1 cellular context compared by ENCODE assay signal in the genomic region with DNA sequence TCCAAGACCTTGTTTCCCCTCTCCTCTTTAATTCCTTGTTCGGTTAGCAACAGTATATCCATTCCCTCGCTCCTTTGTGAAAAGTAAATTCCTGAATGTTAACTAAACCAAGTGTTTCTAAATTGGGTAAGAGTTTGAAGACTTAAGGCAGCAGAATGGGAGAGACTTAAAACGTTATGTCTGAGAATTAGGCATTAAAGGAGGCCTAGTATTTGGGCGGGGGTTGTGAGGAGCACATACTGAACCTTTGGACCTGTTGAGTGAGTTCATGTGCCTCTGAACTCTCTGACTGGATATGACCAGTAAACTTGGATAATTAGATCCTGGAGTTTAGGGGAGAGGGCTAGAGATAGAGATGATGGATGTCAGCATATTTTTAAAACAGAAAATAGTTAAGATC.
TF ChIP-seq lines count a peak whose summit lies in the region.

No MANE protein-coding gene starts in this region.

TF ChIP-seq in liver, 16 proteins besides CTCF, POLR2A, EP300 and RAD21 (continued from another document):
- TF ChIP-seq REST (IDR thresholded peaks at IDR 0.05) = peak; percentile 82
- no peak for TF ChIP-seq FOXA2 (IDR thresholded peaks at IDR 0.05)
- no peak for TF ChIP-seq GABPA (IDR thresholded peaks at IDR 0.05 in 1 of 2, conservative IDR thresholded peaks at IDR 0.05 in 1 of 2)
- peak; percentile 56 for TF ChIP-seq TAF1 (conservative IDR thresholded peaks at IDR 0.05)
- TF ChIP-seq, protein P1, sequence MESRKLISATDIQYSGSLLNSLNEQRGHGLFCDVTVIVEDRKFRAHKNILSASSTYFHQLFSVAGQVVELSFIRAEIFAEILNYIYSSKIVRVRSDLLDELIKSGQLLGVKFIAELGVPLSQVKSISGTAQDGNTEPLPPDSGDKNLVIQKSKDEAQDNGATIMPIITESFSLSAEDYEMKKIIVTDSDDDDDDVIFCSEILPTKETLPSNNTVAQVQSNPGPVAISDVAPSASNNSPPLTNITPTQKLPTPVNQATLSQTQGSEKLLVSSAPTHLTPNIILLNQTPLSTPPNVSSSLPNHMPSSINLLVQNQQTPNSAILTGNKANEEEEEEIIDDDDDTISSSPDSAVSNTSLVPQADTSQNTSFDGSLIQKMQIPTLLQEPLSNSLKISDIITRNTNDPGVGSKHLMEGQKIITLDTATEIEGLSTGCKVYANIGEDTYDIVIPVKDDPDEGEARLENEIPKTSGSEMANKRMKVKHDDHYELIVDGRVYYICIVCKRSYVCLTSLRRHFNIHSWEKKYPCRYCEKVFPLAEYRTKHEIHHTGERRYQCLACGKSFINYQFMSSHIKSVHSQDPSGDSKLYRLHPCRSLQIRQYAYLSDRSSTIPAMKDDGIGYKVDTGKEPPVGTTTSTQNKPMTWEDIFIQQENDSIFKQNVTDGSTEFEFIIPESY (IDR thresholded peaks at IDR 0.05) = no peak
- peak; percentile 90 to 93 for TF ChIP-seq RXRA (IDR thresholded peaks at IDR 0.05)
- TF ChIP-seq ATF3 (IDR thresholded peaks at IDR 0.05) = peak; percentile 31
- TF ChIP-seq FOXA1 (IDR thresholded peaks at IDR 0.05) = no peak
- no peak for TF ChIP-seq MAX (IDR thresholded peaks at IDR 0.05)
- peak; percentile 72 for TF ChIP-seq HNF4G (IDR thresholded peaks at IDR 0.05)
